ENCODE assay signal across 17 cellular contexts in genomic region chr5:69522035-69522434, GRCh38. TPM values are rescaled to one million over a fixed set of nuclear protein-coding genes. Genes with fewer than 3 reads are reported as not detected.
DNase-seq lines count a peak whose midpoint lies in the region; ATAC-seq and TF ChIP-seq lines count a peak whose summit lies in the region.
"Had no signal": no experiment of that assay in that cellular context is flagged by ENCODE, and none has a peak within 500 bp of the region (broad histone marks: within the 10 kb centered on the region; RNA-seq: fewer than 3 reads in every experiment).

No MANE protein-coding gene starts in this region.

- RAD21 ChIA-PET in HCT116 (lab: Charles Lee; ENCODE audit: low non-redundant PET in 1 of 2, low total read pairs in 2 of 2, uncharacterized antibody in 2 of 2, unreplicated experiment in 2 of 2), result interaction anchor here in 1 of 2 experiments (0.7 kb wide), 1 partner anchor 20 kb away, joined by 3 read pairs; no protein-coding TSS in a partner anchor

- H3K27me3 Mint-ChIP-seq in progenitor cell of endocrine pancreas, result no peaks in the 10 kb centered on the region
- H3K27me3 Mint-ChIP-seq: CD4-positive, alpha-beta memory T cell had no signal

- peak overlapping the region; percentile 38 for H3K27ac Mint-ChIP-seq in progenitor cell of endocrine pancreas
- H3K27ac Mint-ChIP-seq: CD4-positive, alpha-beta memory T cell; HFFc6 had no signal

- POLR2A ChIA-PET in HCT116 (lab: Charles Lee), result no interaction called here
- POLR2A ChIA-PET in PC-9 (lab: Charles Lee; ENCODE audit: unreplicated experiment), result no interaction called here

- H4K20me1 ChIP-seq in HCT116 (ENCODE audit: insufficient read depth) (no peaks in the 10 kb centered on the region; the same call in 1 of the 2 replicates), PC-9 (ENCODE audit: insufficient read depth) (no peaks in the 10 kb centered on the region)

- no peak overlapping the region for H2AFZ ChIP-seq in HCT116 (ENCODE audit: low read depth, low read length, poor library complexity, severe bottlenecking)
- no peak overlapping the region for H2AFZ ChIP-seq in PC-9

- H3K9me3 Mint-ChIP-seq in progenitor cell of endocrine pancreas (ENCODE audit: low read depth), result no peaks in the 10 kb centered on the region
- H3K9me3 Mint-ChIP-seq: CD4-positive, alpha-beta memory T cell; HFFc6 had no signal

- H3K4me3 ChIP-seq in HCT116 (replicated peaks in 1 of 2; ENCODE audit: low read depth in 1 of 2, low read length in 2 of 2), result no peak overlapping the region
- H3K4me3 ChIP-seq in PC-9, result no peak overlapping the region
- H3K4me3 ChIP-seq in SJSA1, result no peak overlapping the region
- H3K4me3 ChIP-seq in lower leg skin (ENCODE audit: low read depth, poor library complexity, severe bottlenecking), result no peak overlapping the region

- no peak overlapping the region for H3K27ac ChIP-seq in HCT116 (ENCODE audit: low read depth, low read length)
- peak overlapping the region; percentile 99 for H3K27ac ChIP-seq in PC-9
- H3K27ac ChIP-seq in SJSA1, result peak overlapping the region; percentile 70

- CTCF ChIA-PET in HCT116 (lab: Charles Lee) (no interaction called here), PC-9 (lab: Charles Lee) (no interaction called here)

- whole genome bisulfite sequencing in lower leg skin, 2 donors, result 83 to 85% methylated on average over 3 of the region's 3 CpGs

- H3K9me2 ChIP-seq in HCT116 (ENCODE audit: insufficient read depth), result no peaks in the 10 kb centered on the region
- no peaks in the 10 kb centered on the region for H3K9me2 ChIP-seq in PC-9 (ENCODE audit: insufficient read depth)

- H3K9ac ChIP-seq in HCT116 (ENCODE audit: low read length), result no peak overlapping the region
- H3K9ac ChIP-seq: GM23248 had no signal

- peaks cover 40% of the 10 kb centered on the region for H3K4me1 Mint-ChIP-seq in progenitor cell of endocrine pancreas (ENCODE audit: low read depth)
- H3K4me1 Mint-ChIP-seq: CD4-positive, alpha-beta memory T cell had no signal

- BruUV-seq in HCT116 (replicated peaks; lab: Mats Ljungman, UMichigan), result no TSS peak
- BruUV-seq in PC-9 (replicated peaks; lab: Mats Ljungman, UMichigan), result no TSS peak

- H3K79me2 ChIP-seq in HCT116 (ENCODE audit: insufficient read depth, low read length) (peaks cover 34% of the 10 kb centered on the region), PC-9 (ENCODE audit: low read depth) (peaks cover 82% of the 10 kb centered on the region)

- H3K9me3 ChIP-seq in HCT116 (ENCODE audit: control insufficient read depth in 1 of 2, insufficient read depth in 1 of 2, low read depth in 1 of 2, low read length in 2 of 2) (no peaks in the 10 kb centered on the region), PC-9 (ENCODE audit: insufficient read depth, low read depth) (no peaks in the 10 kb centered on the region), SJSA1 (replicated peaks) (no peaks in the 10 kb centered on the region)
- H3K9me3 ChIP-seq: Caco-2 had no signal

- H3K36me3 ChIP-seq in HCT116 (ENCODE audit: control insufficient read depth in 1 of 2, insufficient read depth in 2 of 2, low read length in 2 of 2), result no peaks in the 10 kb centered on the region
- peaks cover 9% of the 10 kb centered on the region; the same call in 1 of the 2 replicates for H3K36me3 ChIP-seq in PC-9 (ENCODE audit: low read depth)
- H3K36me3 ChIP-seq in SJSA1, result no peaks in the 10 kb centered on the region

- peaks cover 69% of the 10 kb centered on the region for H3F3A ChIP-seq in PC-9 (ENCODE audit: insufficient read depth, low read depth)

- H3K36me3 Mint-ChIP-seq in progenitor cell of endocrine pancreas (ENCODE audit: insufficient read depth), result peaks cover 23% of the 10 kb centered on the region
- H3K36me3 Mint-ChIP-seq: CD4-positive, alpha-beta memory T cell had no signal

- no peak overlapping the region for H3K4me3 Mint-ChIP-seq in progenitor cell of endocrine pancreas (ENCODE audit: low read depth)
- H3K4me3 Mint-ChIP-seq: CD4-positive, alpha-beta memory T cell; HFFc6 had no signal

- TF ChIP-seq RAD21 in HCT116 (IDR thresholded peaks at IDR 0.05; ENCODE audit: low read depth), result no peak

- no peak for TF ChIP-seq POLR2A in HCT116 (IDR thresholded peaks at IDR 0.05; ENCODE audit: borderline replicate concordance, extremely low read depth, insufficient read depth, insufficient read length)
- TF ChIP-seq POLR2A in lower leg skin (IDR thresholded peaks at IDR 0.05), result no peak

- ATAC-seq in HCT116, result no peak
- ATAC-seq in GM21786 (IDR thresholded peaks at IDR 0.05; ENCODE audit: unreplicated experiment), result no peak

- DNase-seq in HCT116 (ENCODE audit: low read depth, low spot score) (no peak), PC-9 (no peak), SJSA1 (ENCODE audit: low read depth in 1 of 2, low spot score in 2 of 2) (no peak), progenitor cell of endocrine pancreas (ENCODE audit: low spot score, unreplicated experiment) (no peak), lower leg skin (ENCODE audit: low spot score in 2 of 2) (no peak), NCI-H2081 (lab: John Stamatoyannopoulos, UW) (no peak), cerebellum (ENCODE audit: low spot score) (no peak)
- DNase-seq: C1 segment of cervical spinal cord; Caco-2; CD4-positive, alpha-beta memory T cell; DMS153; DND-41; GM23248; H7; HCEC 1CT; HFFc6 had no signal

- TF ChIP-seq CTCF in HCT116 (IDR thresholded peaks at IDR 0.05 in 2 of 3, conservative IDR thresholded peaks at IDR 0.05 in 1 of 3; ENCODE audit: borderline replicate concordance in 1 of 3, insufficient read depth in 1 of 3, low read depth in 2 of 3, low read length in 2 of 3), result no peak
- no peak for TF ChIP-seq CTCF in PC-9 (conservative IDR thresholded peaks at IDR 0.05)
- no peak for TF ChIP-seq CTCF in progenitor cell of endocrine pancreas (IDR thresholded peaks at IDR 0.05; ENCODE audit: unreplicated experiment)
- TF ChIP-seq CTCF in lower leg skin (IDR thresholded peaks at IDR 0.05), result no peak

- intact Hi-C loops in HCT116 (cut with micrococcal nuclease) (no loop called here), PC-9 (cut with micrococcal nuclease; ENCODE audit: unreplicated experiment) (no loop called here), lower leg skin (cut with DNase I; ENCODE audit: low total_unique reads) (no loop called here)

- H3K4me1 ChIP-seq in HCT116 (ENCODE audit: control insufficient read depth in 1 of 2, insufficient read depth in 2 of 2, low read length in 2 of 2), result peaks cover 42 to 47% of the 10 kb centered on the region in 2 experiments
- H3K4me1 ChIP-seq in PC-9 (replicated peaks; ENCODE audit: insufficient read depth), result peaks cover 84% of the 10 kb centered on the region
- H3K4me1 ChIP-seq in SJSA1 (replicated peaks), result peaks cover 49% of the 10 kb centered on the region

- H3K4me2 ChIP-seq in HCT116 (ENCODE audit: low read length) (peak overlapping the region; percentile 71; the same call in 1 of the 2 replicates), PC-9 (peak overlapping the region; percentile 77)

- no peaks in the 10 kb centered on the region for H3K27me3 ChIP-seq in HCT116 (ENCODE audit: insufficient read depth, low read length)
- no peaks in the 10 kb centered on the region for H3K27me3 ChIP-seq in PC-9 (ENCODE audit: insufficient read depth, low read depth)
- H3K27me3 ChIP-seq in SJSA1 (replicated peaks), result no peaks in the 10 kb centered on the region

TF ChIP-seq in HCT116, 20 proteins besides CTCF, POLR2A, EP300 and RAD21 (continues in another document):
- TF ChIP-seq POLR2AphosphoS5 (IDR thresholded peaks at IDR 0.05; ENCODE audit: low read depth, low read length) (no peak), ATF3 (IDR thresholded peaks at IDR 0.05) (no peak), ELF1 (IDR thresholded peaks at IDR 0.05; ENCODE audit: borderline replicate concordance, low read depth) (no peak), ZFX (IDR thresholded peaks at IDR 0.05) (no peak), CEBPB (IDR thresholded peaks at IDR 0.05; ENCODE audit: low read depth) (no peak), CBX3 (IDR thresholded peaks at IDR 0.05; ENCODE audit: low read depth) (no peak), SP1 (IDR thresholded peaks at IDR 0.05; ENCODE audit: low read depth) (no peak), MAX (IDR thresholded peaks at IDR 0.05) (no peak), JUND (IDR thresholded peaks at IDR 0.05) (no peak), EZH2phosphoT487 (IDR thresholded peaks at IDR 0.05; ENCODE audit: borderline replicate concordance) (no peak), EZH2 (IDR thresholded peaks at IDR 0.05) (no peak), ZNF274 (IDR thresholded peaks at IDR 0.05; ENCODE audit: low read depth, low read length) (no peak)

RNA-seq across cellular contexts. Expression of gene OCLN, which starts 29.4 kb away (rescaled TPM):
- total RNA-seq in HCT116 (2021; ENCODE audit: unreplicated experiment), result 56.7 TPM
- 25.5 and 26.2 TPM in 2 replicates for polyA plus RNA-seq in HCT116 (2012)
- total RNA-seq in PC-9 (2021), result 66.5 and 77.4 TPM in 2 replicates
- total RNA-seq in SJSA1 (2014; rRNA removed; shearing (Covaris generic)), result 19.8 and 45.6 TPM in 2 replicates
- total RNA-seq in progenitor cell of endocrine pancreas, result 131 and 143 TPM in 2 replicates
- 100 to 1,000 TPM in 1 of 4 donors, 10 to 100 TPM in 3; 71.0 to 102 (median 89.6) TPM for total RNA-seq in lower leg skin
- 7.6 TPM for total RNA-seq in cerebellum

RNA-seq across cellular contexts. Expression of gene GTF2H2C, which starts 38.0 kb away (rescaled TPM):
- total RNA-seq in HCT116 (2021; ENCODE audit: unreplicated experiment), result 65.2 TPM
- polyA plus RNA-seq in HCT116 (2012), result 18.8 and 23.6 TPM in 2 replicates
- 16.9 and 24.7 TPM in 2 replicates for total RNA-seq in PC-9 (2021)
- 84.6 and 101 TPM in 2 replicates for total RNA-seq in SJSA1 (2014; rRNA removed; shearing (Covaris generic))
- 52.6 and 64.1 TPM in 2 replicates for total RNA-seq in progenitor cell of endocrine pancreas
- total RNA-seq in lower leg skin, result 10 to 100 TPM in 3 of 4 donors, 1 to 10 TPM in 1; 4.3 to 14.5 (median 13.3) TPM
- 81.4 TPM for total RNA-seq in cerebellum
